ENCODE assay signal across 12 cellular contexts in genomic region chr16:70665113-70665694, GRCh38.
"Had no signal": no experiment of that assay in that cellular context is flagged by ENCODE, and none has a peak within 500 bp of the region (broad histone marks: within the 10 kb centered on the region; RNA-seq: fewer than 3 reads in every experiment).

No MANE protein-coding gene starts in this region.

- H3K27ac ChIP-seq: lower lobe of right lung, neural progenitor cell, pancreas, uterus had no signal

- H3K4me1 ChIP-seq: lower lobe of right lung, neural progenitor cell, pancreas had no signal

- H3K36me3 ChIP-seq: uterus had no signal

- H3K4me3 ChIP-seq: lower lobe of right lung, neural progenitor cell, pancreas, uterus had no signal

- H3K27me3 ChIP-seq: neural progenitor cell, pancreas, uterus had no signal

- FAIRE-seq: endometrium, pancreas had no signal

- H3K9me3 ChIP-seq: lower lobe of right lung, pancreas, uterus had no signal

- H3K9ac ChIP-seq: neural progenitor cell had no signal

- ATAC-seq: pancreas; stimulated activated effector memory CD8-positive, alpha-beta T cell treated with anti-CD3 and anti-CD28 coated beads, Interleukin-12 subunit alpha, Interleukin-12 subunit beta, amount 100 ng/mL, for 72 hours had no signal

- DNase-seq: activated CD4-positive, alpha-beta T cell treated with anti-CD3 and anti-CD28 coated beads, Interleukin-2, amount 50 U/mL, for 4 hours; activated CD4-positive, CD25-positive, alpha-beta regulatory T cell treated with anti-CD3 and anti-CD28 coated beads, Interleukin-2, amount 50 U/mL, for 72 hours; activated naive CD4-positive, alpha-beta T cell treated with anti-CD3 and anti-CD28 coated beads, Interleukin-2, amount 50 U/mL, for 16 hours; hippocampal formation; lower lobe of right lung; T-helper 1 cell; T1000 had no signal
